In the genomic region with DNA sequence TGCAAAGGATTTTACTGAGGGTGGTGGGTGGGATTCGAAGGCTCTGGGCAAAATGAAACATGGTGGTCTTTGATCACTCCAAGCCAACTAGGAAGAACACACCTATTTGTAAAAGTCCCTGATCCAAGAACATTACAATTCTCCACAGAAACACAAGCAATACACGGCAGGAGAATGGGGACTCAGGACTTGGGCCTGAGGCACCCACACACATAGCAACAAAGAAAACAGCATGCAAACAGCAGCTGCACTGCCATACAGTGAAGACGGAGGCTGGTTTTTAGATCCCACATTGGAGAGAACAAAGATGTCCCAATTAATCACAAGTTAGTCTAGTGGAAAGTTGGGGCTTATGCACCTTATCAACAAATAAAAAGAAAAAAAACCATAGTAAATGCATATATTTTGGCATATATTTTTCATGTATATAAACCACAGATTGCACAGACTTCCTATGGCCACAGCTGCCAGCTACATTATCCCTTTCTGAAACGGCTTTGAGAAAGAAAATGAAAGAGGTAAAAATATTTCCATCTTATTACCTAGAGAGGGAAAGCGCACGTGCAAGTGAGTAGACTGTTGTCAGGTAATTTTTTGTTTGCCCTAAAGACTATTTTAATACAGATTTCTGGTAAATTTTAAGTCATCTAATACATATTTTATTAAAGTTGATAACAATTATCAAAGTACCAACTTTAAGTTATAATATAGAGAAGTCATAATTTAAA, we compare ENCODE assay signal across 15 cellular contexts.
DNase-seq lines count a peak whose midpoint lies in the region; ATAC-seq, FAIRE-seq and TF ChIP-seq lines count a peak whose summit lies in the region.
"Had no signal": no experiment of that assay in that cellular context is flagged by ENCODE, and none has a peak within 500 bp of the region (broad histone marks: within the 10 kb centered on the region; RNA-seq: fewer than 3 reads in every experiment).

No MANE protein-coding gene starts in this region.

- H3K4me3 Mint-ChIP-seq in astrocyte (ENCODE audit: unreplicated experiment): no peak overlapping the region
- H3K4me3 Mint-ChIP-seq in activated T-cell treated with anti-CD3 and anti-CD28 coated beads, Interleukin-2, amount 50 U/mL, for 24 hours: no peak overlapping the region
- H3K4me3 Mint-ChIP-seq: CD4-positive, alpha-beta memory T cell; dendritic cell treated with granulocyte-macrophage colony-stimulating factor and Interleukin-4, amounts not matched to agents 40 ng/mL and 50 ng/mL, for 4 days; naive B cell had no signal

- no peak overlapping the region for H3K27ac ChIP-seq in astrocyte (ENCODE audit: low read depth, low read length)
- peak overlapping the region in 3 of 4 donors; percentile 29 to 68 (median 65) for H3K27ac ChIP-seq in sigmoid colon
- H3K27ac ChIP-seq: adrenal gland, gastrocnemius medialis, VCaP had no signal

- no peak overlapping the region for H3K4me2 ChIP-seq in astrocyte (ENCODE audit: low read length)
- H3K4me2 ChIP-seq: SK-N-SH had no signal

- H3K36me3 ChIP-seq in astrocyte (ENCODE audit: insufficient read depth, low read length): no peaks in the 10 kb centered on the region
- no peaks in the 10 kb centered on the region for H3K36me3 ChIP-seq in sigmoid colon
- no peaks in the 10 kb centered on the region for H3K36me3 ChIP-seq in BE2C
- H3K36me3 ChIP-seq: adrenal gland, gastrocnemius medialis had no signal

- TF ChIP-seq CTCF in astrocyte (IDR thresholded peaks at IDR 0.05; ENCODE audit: insufficient read depth, low read depth, low read length) (no peak), sigmoid colon (IDR thresholded peaks at IDR 0.05) (no peak), BE2C (IDR thresholded peaks at IDR 0.05; ENCODE audit: low read depth, low read length) (no peak)

- WGBS in sigmoid colon, 2 donors: 79 to 83% methylated on average over 6 of the region's 6 CpGs

- peak; percentile 56 for ATAC-seq in GM18909 (IDR thresholded peaks at IDR 0.05; ENCODE audit: poor library complexity, unreplicated experiment)
- peak; percentile 65 for ATAC-seq in HG03025 (IDR thresholded peaks at IDR 0.05; ENCODE audit: low FRiP score, unreplicated experiment)
- ATAC-seq: gastrocnemius medialis had no signal

- H3K27me3 Mint-ChIP-seq in astrocyte (ENCODE audit: low read depth, unreplicated experiment): no peaks in the 10 kb centered on the region
- H3K27me3 Mint-ChIP-seq in activated T-cell treated with anti-CD3 and anti-CD28 coated beads, Interleukin-2, amount 50 U/mL, for 24 hours: no peaks in the 10 kb centered on the region
- H3K27me3 Mint-ChIP-seq: CD4-positive, alpha-beta memory T cell; dendritic cell treated with granulocyte-macrophage colony-stimulating factor and Interleukin-4, amounts not matched to agents 40 ng/mL and 50 ng/mL, for 4 days; naive B cell had no signal

- DNase-seq in astrocyte (ENCODE audit: low read depth) (no peak), sigmoid colon (no peak), GDM1 (lab: John Stamatoyannopoulos, UW) (no peak), BE2C (no peak)
- no peak for DNase-seq in activated T-cell treated with anti-CD3 and anti-CD28 coated beads, Interleukin-2, amount 50 U/mL, for 24 hours
- DNase-seq: adrenal gland; CD4-positive, alpha-beta memory T cell; gastrocnemius medialis; naive B cell; NCI-H1048; SK-N-SH had no signal

- no peaks in the 10 kb centered on the region for H3K9me3 Mint-ChIP-seq in astrocyte (ENCODE audit: unreplicated experiment)
- H3K9me3 Mint-ChIP-seq in activated T-cell treated with anti-CD3 and anti-CD28 coated beads, Interleukin-2, amount 50 U/mL, for 24 hours: no peaks in the 10 kb centered on the region

- H3K36me3 Mint-ChIP-seq in astrocyte (ENCODE audit: low read depth, unreplicated experiment): peaks cover 3% of the 10 kb centered on the region
- H3K36me3 Mint-ChIP-seq in activated T-cell treated with anti-CD3 and anti-CD28 coated beads, Interleukin-2, amount 50 U/mL, for 24 hours (ENCODE audit: low read depth): no peaks in the 10 kb centered on the region
- H3K36me3 Mint-ChIP-seq: CD4-positive, alpha-beta memory T cell; naive B cell had no signal

- H3K4me1 ChIP-seq in astrocyte (ENCODE audit: insufficient read depth, low read length): no peaks in the 10 kb centered on the region
- H3K4me1 ChIP-seq in sigmoid colon: peaks cover 0 to 59% (median 36%) of the 10 kb centered on the region in 4 donors
- no peaks in the 10 kb centered on the region for H3K4me1 ChIP-seq in BE2C

- H2AFZ ChIP-seq in astrocyte (ENCODE audit: low read depth, low read length): no peak overlapping the region

- no peak overlapping the region for H3K4me3 ChIP-seq in astrocyte (ENCODE audit: insufficient read depth, low read depth, low read length)
- no peak overlapping the region for H3K4me3 ChIP-seq in sigmoid colon
- no peak overlapping the region for H3K4me3 ChIP-seq in BE2C (ENCODE audit: low read depth, low read length)
- H3K4me3 ChIP-seq: adrenal gland, gastrocnemius medialis had no signal

- TF ChIP-seq POLR2A in sigmoid colon (IDR thresholded peaks at IDR 0.05): no peak

- H3K4me1 Mint-ChIP-seq in astrocyte (ENCODE audit: low read depth, unreplicated experiment): peaks cover 34% of the 10 kb centered on the region
- H3K4me1 Mint-ChIP-seq in activated T-cell treated with anti-CD3 and anti-CD28 coated beads, Interleukin-2, amount 50 U/mL, for 24 hours (ENCODE audit: low read depth): no peaks in the 10 kb centered on the region
- H3K4me1 Mint-ChIP-seq: CD4-positive, alpha-beta memory T cell; naive B cell had no signal

- H3K9ac ChIP-seq in astrocyte (ENCODE audit: low read length): no peak overlapping the region
- H3K9ac ChIP-seq: SK-N-SH had no signal

- H3K27me3 ChIP-seq in astrocyte (ENCODE audit: insufficient read depth, low read length) (no peaks in the 10 kb centered on the region), sigmoid colon (no peaks in the 10 kb centered on the region), BE2C (no peaks in the 10 kb centered on the region)
- H3K27me3 ChIP-seq: adrenal gland, gastrocnemius medialis had no signal

- H3K27ac Mint-ChIP-seq in astrocyte (ENCODE audit: unreplicated experiment): peak overlapping the region; percentile 1
- no peak overlapping the region for H3K27ac Mint-ChIP-seq in activated T-cell treated with anti-CD3 and anti-CD28 coated beads, Interleukin-2, amount 50 U/mL, for 24 hours
- H3K27ac Mint-ChIP-seq: CD4-positive, alpha-beta memory T cell; dendritic cell treated with granulocyte-macrophage colony-stimulating factor and Interleukin-4, amounts not matched to agents 40 ng/mL and 50 ng/mL, for 4 days; naive B cell had no signal

- intact Hi-C loops in sigmoid colon (cut with DNase I): no loop called here

- no peak for TF ChIP-seq EP300 in sigmoid colon (IDR thresholded peaks at IDR 0.05)

- peaks cover 8% of the 10 kb centered on the region for H4K20me1 ChIP-seq in astrocyte (ENCODE audit: insufficient read depth, low read length)

- no peak for FAIRE-seq in astrocyte (lab: Jason Lieb, UNC)

- H3K9me3 ChIP-seq in astrocyte (ENCODE audit: insufficient read depth, low read depth, low read length) (no peaks in the 10 kb centered on the region), sigmoid colon (no peaks in the 10 kb centered on the region), BE2C (no peaks in the 10 kb centered on the region)
- H3K9me3 ChIP-seq: adrenal gland, gastrocnemius medialis, SK-N-SH had no signal

- H3K79me2 ChIP-seq in astrocyte (ENCODE audit: insufficient read depth, low read length): peaks cover 14% of the 10 kb centered on the region
